33 cellular contexts compared by ENCODE assay signal in the genomic region with DNA sequence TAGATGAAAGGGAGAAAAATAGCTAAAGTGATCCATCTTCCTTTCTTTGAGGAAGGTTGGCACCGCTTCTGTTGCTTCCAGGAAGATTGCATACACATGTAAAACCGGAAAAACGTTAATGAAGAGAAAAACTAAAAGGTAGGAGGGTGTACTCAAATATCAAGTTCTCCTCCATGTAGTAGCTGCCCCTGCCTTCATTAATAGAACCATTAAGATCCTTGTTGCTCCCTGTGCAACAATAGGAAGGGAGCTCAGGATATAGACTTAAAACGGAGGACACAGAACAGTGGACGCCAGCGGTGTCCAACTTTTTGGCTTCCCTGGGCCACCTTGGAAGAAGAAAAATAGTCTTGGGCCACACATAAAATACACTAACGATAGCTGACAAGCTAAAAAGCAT.
"Had no signal": no experiment of that assay in that cellular context is flagged by ENCODE, and none has a peak within 500 bp of the region (broad histone marks: within the 10 kb centered on the region; RNA-seq: fewer than 3 reads in every experiment).

No MANE protein-coding gene starts in this region.

- ATAC-seq: activated naive CD4-positive, alpha-beta T cell treated with anti-CD3 and anti-CD28 coated beads, Interleukin-2, amount 50 U/mL, for 72 hours; activated naive CD8-positive, alpha-beta T cell treated with anti-CD3 and anti-CD28 coated beads, Interleukin-2, amount 50 U/mL, for 24 hours; activated T-cell treated with anti-CD3 and anti-CD28 coated beads, Interleukin-2, amount 50 U/mL, for 4 hours; activated T-cell treated with anti-CD3 and anti-CD28 coated beads, Interleukin-2, amount 50 U/mL, for 72 hours; activated T-helper 17 cell treated with anti-CD3 and anti-CD28 coated beads, Interleukin-2, amount 50 U/mL, for 72 hours; body of pancreas had no signal

- H3K4me1 ChIP-seq: adrenal gland, ascending aorta, body of pancreas, breast epithelium had no signal

- H3K9me3 ChIP-seq: adrenal gland, ascending aorta, body of pancreas, breast epithelium had no signal

- H3K4me3 ChIP-seq: adrenal gland, ascending aorta, body of pancreas, breast epithelium, cardiac muscle cell had no signal

- H3K27ac ChIP-seq: adrenal gland, ascending aorta, body of pancreas, brain microvascular endothelial cell, breast epithelium, cardiac muscle cell had no signal

- H3K27me3 ChIP-seq: ascending aorta, body of pancreas, brain microvascular endothelial cell had no signal

- FAIRE-seq: astrocyte had no signal

- DNase-seq: activated effector memory CD4-positive, alpha-beta T cell treated with anti-CD3 and anti-CD28 coated beads, Interleukin-2, amount 50 U/mL, for 16 hours; activated effector memory CD4-positive, alpha-beta T cell treated with Interleukin-2 at 50 U/mL for 16 hours; activated gamma-delta T cell; activated gamma-delta T cell treated with Interleukin-2 at 50 U/mL for 16 hours; activated naive CD4-positive, alpha-beta T cell; activated naive CD4-positive, alpha-beta T cell treated with anti-CD3 and anti-CD28 coated beads for 36 hours; activated naive CD4-positive, alpha-beta T cell treated with anti-CD3 and anti-CD28 coated beads, Interleukin-2, amount 10 ng/mL, durations not matched to agents 7 days and 5 days; activated naive CD4-positive, alpha-beta T cell treated with anti-CD3 and anti-CD28 coated beads, Interleukin-2, amount 50 U/mL, for 16 hours; activated naive CD4-positive, alpha-beta T cell treated with Interleukin-2 at 50 U/mL for 16 hours; activated naive CD8-positive, alpha-beta T cell treated with anti-CD3 and anti-CD28 coated beads for 36 hours; activated naive CD8-positive, alpha-beta T cell treated with anti-CD3 and anti-CD28 coated beads, Interleukin-2, amount 10 ng/mL, durations not matched to agents 7 days and 5 days; activated naive CD8-positive, alpha-beta T cell treated with anti-CD3 and anti-CD28 coated beads, Interleukin-2, amount 50 U/mL, for 24 hours; activated T-cell treated with anti-CD3 and anti-CD28 coated beads, Interleukin-2, amount 50 U/mL, for 1 hour; activated T-cell treated with anti-CD3 and anti-CD28 coated beads, Interleukin-2, amount 50 U/mL, for 24 hours; activated T-cell treated with anti-CD3 and anti-CD28 coated beads, Interleukin-2, amount 50 U/mL, for 4 hours; activated T-cell treated with anti-CD3 and anti-CD28 coated beads, Interleukin-2, amount 50 U/mL, for 48 hours; activated T-cell treated with anti-CD3 and anti-CD28 coated beads, Interleukin-2, amount 50 U/mL, for 72 hours; adrenal gland; amniotic stem cell; amygdala; anterior cingulate cortex; aorta; body of pancreas; brain microvascular endothelial cell; caudate nucleus; central memory CD4-positive, alpha-beta T cell; cerebellar nuclear complex had no signal

- H3K36me3 ChIP-seq: adrenal gland, ascending aorta, brain microvascular endothelial cell, breast epithelium, cardiac muscle cell had no signal
